ENCODE assay signal across 16 cellular contexts in the genomic region with DNA sequence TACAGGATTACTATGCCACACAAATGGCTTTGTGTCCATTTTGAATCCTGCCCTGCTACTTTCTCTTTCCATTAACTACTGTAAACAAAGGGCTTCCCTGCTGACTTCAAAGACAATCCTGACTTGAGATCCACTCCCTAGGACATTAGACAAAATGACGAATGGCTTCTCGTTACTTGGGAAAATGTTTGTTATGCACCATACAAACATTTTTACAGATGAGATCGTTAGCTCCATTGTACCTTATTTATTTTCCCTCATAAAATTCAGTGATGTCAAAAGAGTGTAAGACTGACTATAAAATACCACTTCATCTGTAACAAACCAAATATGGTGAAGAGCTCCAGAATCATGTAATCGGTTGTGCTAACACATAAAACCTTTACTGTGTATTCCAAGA.
DNase-seq lines count a peak whose midpoint lies in the region; ATAC-seq and TF ChIP-seq lines count a peak whose summit lies in the region.
"Had no signal": no experiment of that assay in that cellular context is flagged by ENCODE, and none has a peak within 500 bp of the region (broad histone marks: within the 10 kb centered on the region; RNA-seq: fewer than 3 reads in every experiment).

No MANE protein-coding gene starts in this region.

- no peaks in the 10 kb centered on the region for H3K36me3 ChIP-seq in GM23338 (ENCODE audit: insufficient read depth)
- H3K36me3 ChIP-seq: ascending aorta, BLaER1 had no signal

- no peak overlapping the region for H3K4me3 Mint-ChIP-seq in GM23338
- no peak overlapping the region for H3K4me3 Mint-ChIP-seq in neural crest cell
- no peak overlapping the region for H3K4me3 Mint-ChIP-seq in activated T-cell treated with anti-CD3 and anti-CD28 coated beads, Interleukin-2, amount 50 U/mL, for 72 hours
- H3K4me3 Mint-ChIP-seq: T-helper 17 cell had no signal

- peak; percentile 41 for DNase-seq in GM23338 (ENCODE audit: low spot score)
- DNase-seq in NCI-H128 (lab: John Stamatoyannopoulos, UW; ENCODE audit: unreplicated experiment): peak; percentile 7
- DNase-seq in neural crest cell (ENCODE audit: low read depth, low spot score): no peak
- no peak for DNase-seq in COLO829 (ENCODE audit: low spot score)
- no peak for DNase-seq in activated T-cell treated with anti-CD3 and anti-CD28 coated beads, Interleukin-2, amount 50 U/mL, for 72 hours
- DNase-seq: activated gamma-delta T cell treated with Interleukin-2 at 50 U/mL for 16 hours; DND-41; glutamatergic neuron; stimulated activated CD4-positive, alpha-beta T cell treated with anti-CD3 and anti-CD28 coated beads, Interleukin-4, amount 100 ng/mL, for 24 hours; T-helper 17 cell; testis had no signal

- H2AFZ ChIP-seq in GM23338: no peak overlapping the region

- ATAC-seq in GM23338 (no peak), GM21576 (IDR thresholded peaks at IDR 0.05; ENCODE audit: unreplicated experiment) (no peak)
- no peak for ATAC-seq in activated T-cell treated with anti-CD3 and anti-CD28 coated beads, Interleukin-2, amount 50 U/mL, for 72 hours (replicated peaks in 1 of 2)
- ATAC-seq: activated CD4-positive, CD25-positive, alpha-beta regulatory T cell treated with anti-CD3 and anti-CD28 coated beads, Interleukin-2, amount 50 U/mL, for 24 hours; T-helper 17 cell had no signal

- H3K4me1 ChIP-seq in GM23338 (ENCODE audit: insufficient read depth): peaks cover 32% of the 10 kb centered on the region; the same call in 1 of the 2 replicates
- H3K4me1 ChIP-seq: ascending aorta, BLaER1, testis had no signal

- TF ChIP-seq CTCF in GM23338 (conservative IDR thresholded peaks at IDR 0.05; ENCODE audit: low read depth in 2 of 2): no peak
- TF ChIP-seq CTCF in VCaP (conservative IDR thresholded peaks at IDR 0.05): no peak
- no peak for TF ChIP-seq CTCF in neural crest cell (conservative IDR thresholded peaks at IDR 0.05)

- H3K9me3 Mint-ChIP-seq in GM23338 (no peaks in the 10 kb centered on the region; the same call in 2 of the 3 replicates), neural crest cell (no peaks in the 10 kb centered on the region)
- H3K9me3 Mint-ChIP-seq in activated T-cell treated with anti-CD3 and anti-CD28 coated beads, Interleukin-2, amount 50 U/mL, for 72 hours: peaks cover 6% of the 10 kb centered on the region in 2 donors

- H3K4me2 ChIP-seq in GM23338: no peak overlapping the region
- H3K4me2 ChIP-seq: BLaER1 had no signal

- H3F3A ChIP-seq in GM23338 (replicated peaks; ENCODE audit: low read depth): no peaks in the 10 kb centered on the region

- H3K27ac ChIP-seq in GM23338 (ENCODE audit: low read depth) (no peak overlapping the region), VCaP (peak overlapping the region; percentile 40)
- H3K27ac ChIP-seq: ascending aorta, BLaER1, testis had no signal

- no peaks in the 10 kb centered on the region for H3K79me2 ChIP-seq in GM23338 (replicated peaks; ENCODE audit: insufficient read depth)

- H3K27me3 ChIP-seq in GM23338 (ENCODE audit: insufficient read depth): no peaks in the 10 kb centered on the region
- H3K27me3 ChIP-seq: ascending aorta, BLaER1, testis had no signal

- H4K20me1 ChIP-seq in GM23338 (replicated peaks; ENCODE audit: insufficient read depth): no peaks in the 10 kb centered on the region
- H4K20me1 ChIP-seq: BLaER1 had no signal

- H3K9me2 ChIP-seq in GM23338 (ENCODE audit: insufficient read depth): no peaks in the 10 kb centered on the region

- H3K36me3 Mint-ChIP-seq in GM23338 (ENCODE audit: low read depth): no peaks in the 10 kb centered on the region
- H3K36me3 Mint-ChIP-seq in neural crest cell (ENCODE audit: low read depth): peaks cover 8% of the 10 kb centered on the region
- no peaks in the 10 kb centered on the region for H3K36me3 Mint-ChIP-seq in activated T-cell treated with anti-CD3 and anti-CD28 coated beads, Interleukin-2, amount 50 U/mL, for 72 hours (ENCODE audit: insufficient read depth in 2 of 2)

- H3K4me1 Mint-ChIP-seq in GM23338 (peaks cover 36% of the 10 kb centered on the region; the same call in 2 of the 3 replicates), neural crest cell (peaks cover 25% of the 10 kb centered on the region)
- H3K4me1 Mint-ChIP-seq in activated T-cell treated with anti-CD3 and anti-CD28 coated beads, Interleukin-2, amount 50 U/mL, for 72 hours (ENCODE audit: low read depth): no peaks in the 10 kb centered on the region
- H3K4me1 Mint-ChIP-seq: T-helper 17 cell had no signal

- peaks cover 8% of the 10 kb centered on the region for H3K27me3 Mint-ChIP-seq in GM23338 (ENCODE audit: insufficient read depth, low read depth, poor library complexity)
- H3K27me3 Mint-ChIP-seq in neural crest cell (ENCODE audit: low read depth): no peaks in the 10 kb centered on the region
- H3K27me3 Mint-ChIP-seq in activated T-cell treated with anti-CD3 and anti-CD28 coated beads, Interleukin-2, amount 50 U/mL, for 72 hours (ENCODE audit: low read depth): no peaks in the 10 kb centered on the region
- H3K27me3 Mint-ChIP-seq: T-helper 17 cell had no signal

- H3K4me3 ChIP-seq in GM23338: no peak overlapping the region
- H3K4me3 ChIP-seq: ascending aorta, BLaER1, testis had no signal

- no peak overlapping the region for H3K27ac Mint-ChIP-seq in GM23338
- peak overlapping the region; percentile 79 for H3K27ac Mint-ChIP-seq in neural crest cell (ENCODE audit: unreplicated experiment)
- no peak overlapping the region for H3K27ac Mint-ChIP-seq in activated T-cell treated with anti-CD3 and anti-CD28 coated beads, Interleukin-2, amount 50 U/mL, for 72 hours
- H3K27ac Mint-ChIP-seq: T-helper 17 cell had no signal

TF ChIP-seq in GM23338, 12 proteins besides CTCF, POLR2A, EP300 and RAD21 (continues in another document):
- TF ChIP-seq STAT1 (IDR thresholded peaks at IDR 0.05; ENCODE audit: unreplicated experiment) (no peak), ZNF331 (CRISPR knock-in tag; IDR thresholded peaks at IDR 0.05; ENCODE audit: low read depth) (no peak), ZNF462 (CRISPR knock-in tag; IDR thresholded peaks at IDR 0.05) (no peak), POLR2AphosphoS5 (IDR thresholded peaks at IDR 0.05; ENCODE audit: low read depth) (no peak)

Comparison
In these comparisons a context has a peak if more than half of its experiments do, and no peak if none do; other contexts are left out.
1. DNase-seq: peak in GM23338 (single experiment) and NCI-H128 (single experiment); none in neural crest cell (single experiment), COLO829 (single experiment) and activated T-cell treated with anti-CD3 and anti-CD28 coated beads, Interleukin-2, amount 50 U/mL, for 72 hours (0 of 2).